Comparison of ENCODE assay signal across 25 cellular contexts in the genomic region with DNA sequence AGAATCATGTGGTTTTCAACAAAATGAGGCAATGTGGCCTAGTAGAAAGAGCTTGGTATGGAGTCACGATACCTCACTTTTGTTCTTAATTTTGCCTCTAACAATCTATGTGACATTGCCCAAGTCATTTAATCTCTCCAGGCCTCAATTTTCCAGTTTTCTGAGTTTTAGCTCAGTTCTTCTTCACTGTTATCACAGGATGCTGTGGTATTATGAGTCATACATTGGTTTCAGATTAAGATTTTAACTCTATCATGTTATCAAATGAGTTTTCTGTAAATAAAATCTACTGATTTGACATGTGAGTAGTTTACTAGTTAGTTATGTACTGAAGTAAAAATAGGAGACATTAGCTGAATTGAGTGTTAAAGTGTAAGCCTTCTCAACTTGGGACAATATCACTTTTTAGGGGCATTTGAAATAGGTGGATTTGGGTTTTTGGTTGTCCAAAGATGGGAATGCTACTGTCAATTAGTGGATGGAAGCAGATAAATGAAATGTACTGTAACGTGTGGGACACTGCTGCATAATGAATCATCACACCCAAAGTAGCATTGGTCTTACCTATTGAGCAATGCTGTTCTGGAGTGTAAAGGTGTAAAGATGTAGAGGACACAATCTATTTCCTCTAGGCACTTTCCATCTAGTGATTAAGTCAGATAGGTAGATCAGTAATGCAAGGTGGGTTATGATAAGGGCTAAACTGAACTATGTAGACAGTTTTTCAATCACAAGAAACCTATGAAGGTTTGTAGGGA.
DNase-seq lines count a peak whose midpoint lies in the region; ATAC-seq, FAIRE-seq and TF ChIP-seq lines count a peak whose summit lies in the region.
"Had no signal": no experiment of that assay in that cellular context is flagged by ENCODE, and none has a peak within 500 bp of the region (broad histone marks: within the 10 kb centered on the region; RNA-seq: fewer than 3 reads in every experiment).

No MANE protein-coding gene starts in this region.

- intact Hi-C loops in activated T-helper 1 cell treated with anti-CD3 and anti-CD28 coated beads, Interleukin-12 subunit alpha, Interleukin-12 subunit beta, Interleukin-2, Interleukin-4 antibody, amounts not matched to agents 30 ng/mL and 10 ng/mL and 1 ng/mL, durations not matched to agents 14 hours and 24 hours and 36 hours (cut with micrococcal nuclease), result no loop called here
- intact Hi-C loops in endothelial cell of umbilical vein (cut with micrococcal nuclease), result loop anchor here (10.0 kb wide), 1 partner anchor 601 kb away; no protein-coding TSS in a partner anchor
- intact Hi-C loops in left colon (cut with DNase I, micrococcal nuclease), result no loop called here

- H3K79me2 ChIP-seq in endothelial cell of umbilical vein (ENCODE audit: control insufficient read depth, insufficient read depth, low read length), result no peaks in the 10 kb centered on the region

- peaks cover 4 to 11% of the 10 kb centered on the region in 2 donors for H3K36me3 Mint-ChIP-seq in activated T-cell treated with anti-CD3 and anti-CD28 coated beads, Interleukin-2, amount 50 U/mL, for 72 hours (ENCODE audit: insufficient read depth in 2 of 2)
- H3K36me3 Mint-ChIP-seq in activated T-cell treated with anti-CD3 and anti-CD28 coated beads, Interleukin-2, amount 50 U/mL, for 24 hours (ENCODE audit: low read depth), result peaks cover 39% of the 10 kb centered on the region
- H3K36me3 Mint-ChIP-seq in activated T-helper 1 cell treated with anti-CD3 and anti-CD28 coated beads, Interleukin-12 subunit alpha, Interleukin-12 subunit beta, Interleukin-2, Interleukin-4 antibody, amounts not matched to agents 30 ng/mL and 10 ng/mL and 1 ng/mL, durations not matched to agents 14 hours and 24 hours and 36 hours (ENCODE audit: low read depth), result peaks cover 20% of the 10 kb centered on the region

- no peak for ATAC-seq in activated T-cell treated with anti-CD3 and anti-CD28 coated beads, Interleukin-2, amount 50 U/mL, for 72 hours (replicated peaks in 1 of 2)
- peak; percentile 14 for ATAC-seq in stimulated activated naive CD8-positive, alpha-beta T cell treated with anti-CD3 and anti-CD28 coated beads, Interleukin-15, Interleukin-2, amounts not matched to agents 100 U/mL and 50 U/mL, for 24 hours
- ATAC-seq in left colon, result no peak
- ATAC-seq: right lobe of liver had no signal

- peak overlapping the region; percentile 45 for H3K27ac Mint-ChIP-seq in activated T-cell treated with anti-CD3 and anti-CD28 coated beads, Interleukin-2, amount 50 U/mL, for 72 hours
- H3K27ac Mint-ChIP-seq in activated T-cell treated with anti-CD3 and anti-CD28 coated beads, Interleukin-2, amount 50 U/mL, for 24 hours, result no peak overlapping the region
- H3K27ac Mint-ChIP-seq in activated T-helper 1 cell treated with anti-CD3 and anti-CD28 coated beads, Interleukin-12 subunit alpha, Interleukin-12 subunit beta, Interleukin-2, Interleukin-4 antibody, amounts not matched to agents 30 ng/mL and 10 ng/mL and 1 ng/mL, durations not matched to agents 14 hours and 24 hours and 36 hours, result peak overlapping the region; percentile 30
- H3K27ac Mint-ChIP-seq: activated B cell treated with CpG ODN at 0.5 μM for 24 hours, IgD-negative memory B cell had no signal

- TF ChIP-seq POLR2A in endothelial cell of umbilical vein (IDR thresholded peaks at IDR 0.05; ENCODE audit: low read depth, low read length) (no peak), tibial nerve (IDR thresholded peaks at IDR 0.05) (no peak)

- no peak for FAIRE-seq in endothelial cell of umbilical vein (lab: Jason Lieb, UNC)
- FAIRE-seq: D721Med, urothelium cell line had no signal

- 93 to 95% methylated on average over 2 of the region's 2 CpGs for WGBS in tibial nerve, 2 donors

- H2AFZ ChIP-seq in endothelial cell of umbilical vein (ENCODE audit: low read depth, low read length), result no peak overlapping the region

- H3K36me3 ChIP-seq in endothelial cell of umbilical vein (ENCODE audit: control insufficient read depth in 2 of 2, extremely low read depth in 1 of 2, insufficient read depth in 2 of 2, low read length in 2 of 2) (peaks cover 0 to 2% of the 10 kb centered on the region in 2 experiments), tibial nerve (peaks cover 0 to 9% (median 0%) of the 10 kb centered on the region in 3 donors)

- BruUV-seq in endothelial cell of umbilical vein (replicated peaks; lab: Mats Ljungman, UMichigan), result no TSS peak

- H3K4me2 ChIP-seq in endothelial cell of umbilical vein (ENCODE audit: insufficient read depth, low read length), result no peak overlapping the region

- H3K9ac ChIP-seq in endothelial cell of umbilical vein (replicated peaks; ENCODE audit: extremely low read depth, insufficient read depth, low read length), result no peak overlapping the region
- H3K9ac ChIP-seq: BLaER1 treated with 17β-estradiol and CSF1 and Interleukin-3, amounts not matched to agents 10 nM and 100 nM had no signal

- H3K27me3 ChIP-seq in endothelial cell of umbilical vein (ENCODE audit: control insufficient read depth in 2 of 2, insufficient read depth in 2 of 2, low read length in 2 of 2) (no peaks in the 10 kb centered on the region), tibial nerve (no peaks in the 10 kb centered on the region)
- H3K27me3 ChIP-seq: BLaER1 treated with 17β-estradiol and CSF1 and Interleukin-3, amounts not matched to agents 10 nM and 100 nM; heart right ventricle; right lobe of liver had no signal

- CTCF ChIA-PET in endothelial cell of umbilical vein (lab: Charles Lee), result interaction anchor here (1.2 to 1.8 kb wide), 3 partner anchors 8 to 45 kb away, joined by 4 to 8 read pairs (median 6); no protein-coding TSS in a partner anchor

- H3K27ac ChIP-seq in endothelial cell of umbilical vein (ENCODE audit: insufficient read depth, low read depth, low read length) (no peak overlapping the region), tibial nerve (peak overlapping the region in 1 of 4 donors; percentile 34)
- H3K27ac ChIP-seq: BLaER1 treated with 17β-estradiol and CSF1 and Interleukin-3, amounts not matched to agents 10 nM and 100 nM; heart right ventricle; right lobe of liver had no signal

- H3K4me1 ChIP-seq in endothelial cell of umbilical vein (ENCODE audit: control insufficient read depth, extremely low read depth, insufficient read depth, low read length), result peaks cover 8% of the 10 kb centered on the region
- H3K4me1 ChIP-seq in tibial nerve, result peaks cover 0 to 12% (median 0%) of the 10 kb centered on the region in 4 donors
- H3K4me1 ChIP-seq: right lobe of liver had no signal

- peaks cover 0 to 1% of the 10 kb centered on the region in 2 donors for H3K9me3 Mint-ChIP-seq in activated T-cell treated with anti-CD3 and anti-CD28 coated beads, Interleukin-2, amount 50 U/mL, for 72 hours
- H3K9me3 Mint-ChIP-seq in activated T-cell treated with anti-CD3 and anti-CD28 coated beads, Interleukin-2, amount 50 U/mL, for 24 hours, result no peaks in the 10 kb centered on the region
- H3K9me3 Mint-ChIP-seq in activated T-helper 1 cell treated with anti-CD3 and anti-CD28 coated beads, Interleukin-12 subunit alpha, Interleukin-12 subunit beta, Interleukin-2, Interleukin-4 antibody, amounts not matched to agents 30 ng/mL and 10 ng/mL and 1 ng/mL, durations not matched to agents 14 hours and 24 hours and 36 hours, result no peaks in the 10 kb centered on the region
- H3K9me3 Mint-ChIP-seq: activated B cell treated with CpG ODN at 0.5 μM for 24 hours, IgD-negative memory B cell had no signal

- POLR2A ChIA-PET in endothelial cell of umbilical vein (lab: Charles Lee), result no interaction called here

- TF ChIP-seq CTCF in endothelial cell of umbilical vein (IDR thresholded peaks at IDR 0.05; ENCODE audit: extremely low read depth in 1 of 2, insufficient read depth in 1 of 2, low read depth in 1 of 2, low read length in 2 of 2) (no peak), tibial nerve (IDR thresholded peaks at IDR 0.05) (no peak)

- no peaks in the 10 kb centered on the region for H4K20me1 ChIP-seq in endothelial cell of umbilical vein (replicated peaks; ENCODE audit: control insufficient read depth, extremely low read depth, insufficient read depth, low read length)

- H3K4me1 Mint-ChIP-seq in activated T-cell treated with anti-CD3 and anti-CD28 coated beads, Interleukin-2, amount 50 U/mL, for 72 hours (ENCODE audit: low read depth), result no peaks in the 10 kb centered on the region
- H3K4me1 Mint-ChIP-seq in activated T-cell treated with anti-CD3 and anti-CD28 coated beads, Interleukin-2, amount 50 U/mL, for 24 hours (ENCODE audit: low read depth), result peaks cover 16% of the 10 kb centered on the region
- no peaks in the 10 kb centered on the region for H3K4me1 Mint-ChIP-seq in activated T-helper 1 cell treated with anti-CD3 and anti-CD28 coated beads, Interleukin-12 subunit alpha, Interleukin-12 subunit beta, Interleukin-2, Interleukin-4 antibody, amounts not matched to agents 30 ng/mL and 10 ng/mL and 1 ng/mL, durations not matched to agents 14 hours and 24 hours and 36 hours (ENCODE audit: low read depth)
- H3K4me1 Mint-ChIP-seq: activated B cell treated with CpG ODN at 0.5 μM for 24 hours had no signal

- no peak for DNase-seq in activated T-cell treated with anti-CD3 and anti-CD28 coated beads, Interleukin-2, amount 50 U/mL, for 72 hours
- no peak for DNase-seq in activated T-cell treated with anti-CD3 and anti-CD28 coated beads, Interleukin-2, amount 50 U/mL, for 24 hours
- DNase-seq in activated T-helper 1 cell treated with anti-CD3 and anti-CD28 coated beads, Interleukin-12 subunit alpha, Interleukin-12 subunit beta, Interleukin-2, Interleukin-4 antibody, amounts not matched to agents 30 ng/mL and 10 ng/mL and 1 ng/mL, durations not matched to agents 14 hours and 24 hours and 36 hours (ENCODE audit: low spot score), result no peak
- DNase-seq in endothelial cell of umbilical vein (ENCODE audit: low read depth, low spot score), result no peak
- no peak for DNase-seq in stimulated activated naive CD8-positive, alpha-beta T cell treated with anti-CD3 and anti-CD28 coated beads, Interleukin-15, Interleukin-2, amounts not matched to agents 100 U/mL and 50 U/mL, for 24 hours
- no peak for DNase-seq in DMS 273 treated with DMSO at 0.1 percent for 48 hours (lab: John Stamatoyannopoulos, UW)
- DNase-seq in tibial nerve (ENCODE audit: low spot score in 2 of 2), result no peak
- DNase-seq in left colon, result no peak
- DNase-seq: ACHN; activated B cell treated with CpG ODN at 0.5 μM for 24 hours; dermis blood vessel endothelial cell; EL; H7; heart right ventricle; MV-4-11; NCI-H187 treated with DMSO at 0.1 percent for 48 hours; NCI-H345; OCI-M1; right lobe of liver; Right ventricle myocardium superior; stimulated activated CD4-positive, alpha-beta T cell treated with anti-CD3 and anti-CD28 coated beads, Interleukin-15, amount 100 ng/mL, for 24 hours had no signal

- H3K4me3 ChIP-seq in endothelial cell of umbilical vein (replicated peaks in 1 of 3; ENCODE audit: insufficient read depth in 1 of 3, low read depth in 1 of 3, low read length in 3 of 3) (no peak overlapping the region), tibial nerve (no peak overlapping the region)
- H3K4me3 ChIP-seq: BLaER1 treated with 17β-estradiol and CSF1 and Interleukin-3, amounts not matched to agents 10 nM and 100 nM; heart right ventricle; right lobe of liver had no signal

- no peaks in the 10 kb centered on the region for H3K27me3 Mint-ChIP-seq in activated T-cell treated with anti-CD3 and anti-CD28 coated beads, Interleukin-2, amount 50 U/mL, for 72 hours (ENCODE audit: low read depth)
- H3K27me3 Mint-ChIP-seq in activated T-cell treated with anti-CD3 and anti-CD28 coated beads, Interleukin-2, amount 50 U/mL, for 24 hours, result no peaks in the 10 kb centered on the region
- no peaks in the 10 kb centered on the region for H3K27me3 Mint-ChIP-seq in activated T-helper 1 cell treated with anti-CD3 and anti-CD28 coated beads, Interleukin-12 subunit alpha, Interleukin-12 subunit beta, Interleukin-2, Interleukin-4 antibody, amounts not matched to agents 30 ng/mL and 10 ng/mL and 1 ng/mL, durations not matched to agents 14 hours and 24 hours and 36 hours (ENCODE audit: insufficient read depth)
- H3K27me3 Mint-ChIP-seq: activated B cell treated with CpG ODN at 0.5 μM for 24 hours, IgD-negative memory B cell had no signal

- H3K9me3 ChIP-seq in endothelial cell of umbilical vein (replicated peaks; ENCODE audit: control insufficient read depth, insufficient read depth, low read length), result no peaks in the 10 kb centered on the region
- H3K9me3 ChIP-seq in tibial nerve, result no peaks in the 10 kb centered on the region
- H3K9me3 ChIP-seq: heart right ventricle, right lobe of liver had no signal

- H3K4me3 Mint-ChIP-seq in activated T-cell treated with anti-CD3 and anti-CD28 coated beads, Interleukin-2, amount 50 U/mL, for 72 hours, result no peak overlapping the region
- H3K4me3 Mint-ChIP-seq in activated T-cell treated with anti-CD3 and anti-CD28 coated beads, Interleukin-2, amount 50 U/mL, for 24 hours, result no peak overlapping the region
- no peak overlapping the region for H3K4me3 Mint-ChIP-seq in activated T-helper 1 cell treated with anti-CD3 and anti-CD28 coated beads, Interleukin-12 subunit alpha, Interleukin-12 subunit beta, Interleukin-2, Interleukin-4 antibody, amounts not matched to agents 30 ng/mL and 10 ng/mL and 1 ng/mL, durations not matched to agents 14 hours and 24 hours and 36 hours
- H3K4me3 Mint-ChIP-seq: activated B cell treated with CpG ODN at 0.5 μM for 24 hours, IgD-negative memory B cell had no signal

- dilution Hi-C loops in endothelial cell of umbilical vein (cut with MboI; ENCODE audit: extremely low pct_ligation_motif_present, low sequenced_read_pairs), result no loop called here

- TF ChIP-seq EP300 in tibial nerve (IDR thresholded peaks at IDR 0.05), result no peak

- no peaks in the 10 kb centered on the region for H3K9me1 ChIP-seq in endothelial cell of umbilical vein (replicated peaks; ENCODE audit: control insufficient read depth, extremely low read depth, insufficient read depth, low read length)
